1 cellular context compared by ENCODE assay signal in genomic region chr16:86635181-86635580, GRCh38.
TF ChIP-seq lines count a peak whose summit lies in the region.

No MANE protein-coding gene starts in this region.

TF ChIP-seq in SK-N-SH, 30 proteins besides CTCF, POLR2A, EP300 and RAD21:
- TF ChIP-seq PBX3 (IDR thresholded peaks at IDR 0.05) (0 out of 2 replicates have a peak, but pooled peaks have one; percentile 6), MXI1 (IDR thresholded peaks at IDR 0.05; ENCODE audit: low read depth, low read length) (no peak)
